ENCODE assay signal across 9 cellular contexts in genomic region chr3:43291546-43291945, GRCh38. TPM values are rescaled to one million over a fixed set of nuclear protein-coding genes. Genes with fewer than 3 reads are reported as not detected.
DNase-seq lines count a peak whose midpoint lies in the region; ATAC-seq and TF ChIP-seq lines count a peak whose summit lies in the region.
"Had no signal": no experiment of that assay in that cellular context is flagged by ENCODE, and none has a peak within 500 bp of the region (broad histone marks: within the 10 kb centered on the region; RNA-seq: fewer than 3 reads in every experiment).

No MANE protein-coding gene starts in this region.

- H3K4me3 ChIP-seq in body of pancreas = no peak overlapping the region
- peak overlapping the region; percentile 79 to 85 for H3K4me3 ChIP-seq in neutrophil (ENCODE audit: low read depth in 1 of 2, low read length in 1 of 2)
- H3K4me3 ChIP-seq in A673 (ENCODE audit: low read depth, low read length, poor library complexity, severe bottlenecking) = no peak overlapping the region

- TF ChIP-seq CTCF in CD4-positive, alpha-beta T cell (IDR thresholded peaks at IDR 0.05) = no peak
- TF ChIP-seq CTCF in body of pancreas (IDR thresholded peaks at IDR 0.05) = no peak
- TF ChIP-seq CTCF in neutrophil (IDR thresholded peaks at IDR 0.05) = no peak
- TF ChIP-seq CTCF in A673 (conservative IDR thresholded peaks at IDR 0.05; ENCODE audit: low read depth, low read length) = no peak

- H3K27ac Mint-ChIP-seq in CD4-positive, alpha-beta T cell = peak overlapping the region; percentile 97
- H3K27ac Mint-ChIP-seq in IgD-negative memory B cell = peak overlapping the region in 2 of 3 donors; percentile 28 to 39

- no peaks in the 10 kb centered on the region for H3K27me3 Mint-ChIP-seq in CD4-positive, alpha-beta T cell
- H3K27me3 Mint-ChIP-seq in IgD-negative memory B cell = no peaks in the 10 kb centered on the region

- H3K36me3 Mint-ChIP-seq in CD4-positive, alpha-beta T cell (ENCODE audit: low read depth) = peaks cover 65% of the 10 kb centered on the region
- H3K36me3 Mint-ChIP-seq in IgD-negative memory B cell = peaks cover 12% of the 10 kb centered on the region

- H3K9me3 ChIP-seq in CD4-positive, alpha-beta T cell (ENCODE audit: control insufficient read depth, low read length) = no peaks in the 10 kb centered on the region
- H3K9me3 ChIP-seq in body of pancreas = no peaks in the 10 kb centered on the region
- no peaks in the 10 kb centered on the region for H3K9me3 ChIP-seq in neutrophil
- no peaks in the 10 kb centered on the region for H3K9me3 ChIP-seq in A673 (ENCODE audit: low read depth, low read length, poor library complexity, severe bottlenecking)

- no peaks in the 10 kb centered on the region for H3K27me3 ChIP-seq in CD4-positive, alpha-beta T cell (ENCODE audit: control insufficient read depth, insufficient read depth, low read length)
- H3K27me3 ChIP-seq in body of pancreas = no peaks in the 10 kb centered on the region
- no peaks in the 10 kb centered on the region for H3K27me3 ChIP-seq in neutrophil
- H3K27me3 ChIP-seq in A673 (replicated peaks; ENCODE audit: insufficient read depth, low read depth, low read length, poor library complexity) = no peaks in the 10 kb centered on the region

- H3K36me3 ChIP-seq in body of pancreas (replicated peaks in 1 of 2; ENCODE audit: insufficient read depth in 1 of 2, low read depth in 2 of 2) (no peaks in the 10 kb centered on the region), neutrophil (peaks cover 17% of the 10 kb centered on the region), A673 (ENCODE audit: insufficient read depth, low read length, poor library complexity, severe bottlenecking) (no peaks in the 10 kb centered on the region)

- H3K9me3 Mint-ChIP-seq in CD4-positive, alpha-beta T cell = no peaks in the 10 kb centered on the region
- no peaks in the 10 kb centered on the region for H3K9me3 Mint-ChIP-seq in IgD-negative memory B cell

- POLR2A ChIA-PET in CD4-positive, alpha-beta T cell (lab: Charles Lee) = interaction anchor here (0.6 to 2.0 kb wide), 5 partner anchors 33 to 129 kb away, joined by 3 to 9 read pairs (median 3); no protein-coding TSS in a partner anchor
- POLR2A ChIA-PET in A673 (lab: Charles Lee; ENCODE audit: low non-redundant PET) = no interaction called here

- BruUV-seq in A673 (replicated peaks; lab: Mats Ljungman, UMichigan) = no TSS peak

- 90 to 100% methylated on average over 1 of the region's 1 CpG for WGBS in body of pancreas, 2 donors

- no peak for TF ChIP-seq POLR2A in body of pancreas (IDR thresholded peaks at IDR 0.05)

- intact Hi-C loops in CD4-positive, alpha-beta T cell (cut with DNase I, micrococcal nuclease) = loop anchor here in 1 of 2 experiments (5.0 kb wide), 2 partner anchors 36 to 51 kb away; no protein-coding TSS in a partner anchor
- intact Hi-C loops in body of pancreas (cut with DNase I) (no loop called here), A673 (cut with micrococcal nuclease; ENCODE audit: unreplicated experiment) (no loop called here)

- no peak for ATAC-seq in CD4-positive, alpha-beta T cell (ENCODE audit: poor library complexity)
- ATAC-seq in body of pancreas (no peak), HG03354 (IDR thresholded peaks at IDR 0.05; ENCODE audit: poor library complexity, severe bottlenecking, unreplicated experiment) (no peak)

- no peak for DNase-seq in CD4-positive, alpha-beta T cell
- no peak for DNase-seq in body of pancreas
- DNase-seq in OCI-M2 (lab: John Stamatoyannopoulos, UW; ENCODE audit: unreplicated experiment) = no peak
- DNase-seq in A673 (ENCODE audit: low spot score) = no peak
- DNase-seq: activated naive CD4-positive, alpha-beta T cell treated with anti-CD3 and anti-CD28 coated beads, Interleukin-2, amount 50 U/mL, for 16 hours; NCI-H2081 had no signal

- CTCF ChIA-PET in CD4-positive, alpha-beta T cell (lab: Charles Lee) = interaction anchor here (0.6 to 1.2 kb wide), 2 partner anchors 86 to 98 kb away, joined by 3 to 4 read pairs; no protein-coding TSS in a partner anchor
- CTCF ChIA-PET in A673 (lab: Charles Lee) = no interaction called here

- peak overlapping the region; percentile 44 for H3K27ac ChIP-seq in CD4-positive, alpha-beta T cell (ENCODE audit: low read depth, low read length)
- H3K27ac ChIP-seq in body of pancreas = peak overlapping the region in 3 of 4 donors; percentile 20 to 94 (median 28)
- peak overlapping the region; percentile 98 for H3K27ac ChIP-seq in neutrophil
- no peak overlapping the region for H3K27ac ChIP-seq in A673 (ENCODE audit: low read depth, low read length, poor library complexity, severe bottlenecking)

- peak overlapping the region; percentile 96 for H3K4me3 Mint-ChIP-seq in CD4-positive, alpha-beta T cell
- peak overlapping the region; percentile 9 to 96 (median 60) for H3K4me3 Mint-ChIP-seq in IgD-negative memory B cell

- H3K4me1 Mint-ChIP-seq in CD4-positive, alpha-beta T cell (ENCODE audit: low read depth) = peaks cover 80% of the 10 kb centered on the region
- H3K4me1 Mint-ChIP-seq in IgD-negative memory B cell = peaks cover 66 to 76% (median 74%) of the 10 kb centered on the region in 3 donors

- H3K4me1 ChIP-seq in body of pancreas (peaks cover 77% of the 10 kb centered on the region), neutrophil (ENCODE audit: control insufficient read depth in 1 of 2, insufficient read depth in 1 of 2, low read depth in 1 of 2, low read length in 1 of 2) (peaks cover 80 to 93% of the 10 kb centered on the region in 2 experiments), A673 (ENCODE audit: insufficient read depth, low read length, poor library complexity, severe bottlenecking) (no peaks in the 10 kb centered on the region)

RNA-seq across cellular contexts. Expression of gene SNRK, which starts 5.2 kb away (rescaled TPM):
- 100 to 1,000 TPM; 215 to 217 TPM for total RNA-seq in CD4-positive, alpha-beta T cell
- polyA plus RNA-seq in IgD-negative memory B cell = 24.8 TPM
- total RNA-seq in body of pancreas = 10 to 100 TPM; 22.4 to 25.7 TPM
- 7.1 and 7.3 TPM in 2 replicates for total RNA-seq in A673 (2021)

Comparison
In these comparisons a context has a peak if more than half of its experiments do, and no peak if none do; other contexts are left out.
1. H3K4me3 ChIP-seq: peak in neutrophil (2 of 2); none in body of pancreas (0 of 2) and A673 (single experiment).
2. RNA of gene SNRK, which starts 5.2 kb away (total RNA-seq): 215 to 217 TPM in CD4-positive, alpha-beta T cell; 22.4 to 25.7 TPM in body of pancreas and 7.1 to 7.3 TPM in A673; every median in the first group is over 4 times any median in the second.